ENCODE assay signal across 16 cellular contexts in genomic region chr5:97046270-97046982, GRCh38.
DNase-seq lines count a peak whose midpoint lies in the region; ATAC-seq and TF ChIP-seq lines count a peak whose summit lies in the region.
"Had no signal": no experiment of that assay in that cellular context is flagged by ENCODE, and none has a peak within 500 bp of the region (broad histone marks: within the 10 kb centered on the region; RNA-seq: fewer than 3 reads in every experiment).

No MANE protein-coding gene starts in this region.

- no peaks in the 10 kb centered on the region for H3K36me3 ChIP-seq in OCI-LY1 (ENCODE audit: insufficient read depth, low read length)
- H3K36me3 ChIP-seq in Caco-2 (ENCODE audit: control insufficient read depth, insufficient read depth, low read length): peaks cover 1% of the 10 kb centered on the region; the same call in 1 of the 2 replicates
- H3K36me3 ChIP-seq: BLaER1 treated with 17β-estradiol and CSF1 and Interleukin-3, amounts not matched to agents 10 nM and 100 nM; gastrocnemius medialis; pancreas had no signal

- H3K4me3 ChIP-seq in OCI-LY1 (ENCODE audit: low read depth, low read length, poor library complexity, severe bottlenecking) (no peak overlapping the region), epithelial cell of proximal tubule (ENCODE audit: low read depth, low read length) (no peak overlapping the region), Caco-2 (ENCODE audit: low read depth, low read length) (no peak overlapping the region)
- H3K4me3 ChIP-seq: BLaER1 treated with 17β-estradiol and CSF1 and Interleukin-3, amounts not matched to agents 10 nM and 100 nM; gastrocnemius medialis; lung; pancreas had no signal

- H3K4me1 ChIP-seq in OCI-LY1 (ENCODE audit: insufficient read depth, low read length, severe bottlenecking) (no peaks in the 10 kb centered on the region), Caco-2 (peaks cover 25% of the 10 kb centered on the region)
- H3K4me1 ChIP-seq: pancreas had no signal

- peak; percentile 78 to 82 for ATAC-seq in activated naive CD4-positive, alpha-beta T cell treated with anti-CD3 and anti-CD28 coated beads, Interleukin-2, amount 50 U/mL, for 72 hours
- ATAC-seq in HG03196 (IDR thresholded peaks at IDR 0.05; ENCODE audit: unreplicated experiment): no peak
- ATAC-seq: gastrocnemius medialis, pancreas had no signal

- BruUV-seq in Caco-2 (replicated peaks; lab: Mats Ljungman, UMichigan): no TSS peak

- no peak overlapping the region for H3K4me2 ChIP-seq in OCI-LY1 (ENCODE audit: low read length)
- H3K4me2 ChIP-seq: BLaER1 treated with 17β-estradiol and CSF1 and Interleukin-3, amounts not matched to agents 10 nM and 100 nM had no signal

- H3K36me3 Mint-ChIP-seq in activated naive CD4-positive, alpha-beta T cell treated with anti-CD3 and anti-CD28 coated beads, Interleukin-2, amount 50 U/mL, for 72 hours: no peaks in the 10 kb centered on the region
- H3K36me3 Mint-ChIP-seq in Caco-2 (ENCODE audit: insufficient read depth, unreplicated experiment): no peaks in the 10 kb centered on the region

- H3K9me2 ChIP-seq in OCI-LY1 (ENCODE audit: low read depth, low read length): no peaks in the 10 kb centered on the region

- CTCF ChIA-PET in Caco-2 (lab: Charles Lee): interaction anchor here (4.9 kb wide), 1 partner anchor 96 kb away, joined by 35 read pairs; the partner anchor contains the start of gene LIX1

- no peak overlapping the region for H2AFZ ChIP-seq in OCI-LY1 (ENCODE audit: low read length)

- H3K27ac Mint-ChIP-seq in activated naive CD4-positive, alpha-beta T cell treated with anti-CD3 and anti-CD28 coated beads, Interleukin-2, amount 50 U/mL, for 72 hours: no peak overlapping the region
- H3K27ac Mint-ChIP-seq in Caco-2 (ENCODE audit: unreplicated experiment): no peak overlapping the region

- peaks cover 37% of the 10 kb centered on the region for H3K4me1 Mint-ChIP-seq in Caco-2 (ENCODE audit: low read depth, unreplicated experiment)

- peaks cover 0 to 3% of the 10 kb centered on the region in 2 donors for H3K9me3 Mint-ChIP-seq in activated naive CD4-positive, alpha-beta T cell treated with anti-CD3 and anti-CD28 coated beads, Interleukin-2, amount 50 U/mL, for 72 hours
- no peaks in the 10 kb centered on the region for H3K9me3 Mint-ChIP-seq in Caco-2 (ENCODE audit: unreplicated experiment)

- in situ Hi-C loops in GM13976 (cut with MboI; ENCODE audit: low sequenced_read_pairs, unreplicated experiment): no loop called here

- no peaks in the 10 kb centered on the region for H3K27me3 Mint-ChIP-seq in Caco-2 (ENCODE audit: insufficient read depth, unreplicated experiment)

- no peak overlapping the region for H3K9ac ChIP-seq in OCI-LY1 (ENCODE audit: low read length)
- H3K9ac ChIP-seq: BLaER1 treated with 17β-estradiol and CSF1 and Interleukin-3, amounts not matched to agents 10 nM and 100 nM had no signal

- H3K27me3 ChIP-seq in OCI-LY1 (ENCODE audit: insufficient read depth, low read length) (peaks cover 3% of the 10 kb centered on the region; the same call in 1 of the 2 replicates), Caco-2 (replicated peaks; ENCODE audit: control insufficient read depth, insufficient read depth, low read length) (no peaks in the 10 kb centered on the region)
- H3K27me3 ChIP-seq: BLaER1 treated with 17β-estradiol and CSF1 and Interleukin-3, amounts not matched to agents 10 nM and 100 nM; gastrocnemius medialis; pancreas had no signal

- H3F3A ChIP-seq in OCI-LY1 (ENCODE audit: insufficient read depth, low read length): no peaks in the 10 kb centered on the region

- no peaks in the 10 kb centered on the region for H4K20me1 ChIP-seq in OCI-LY1 (ENCODE audit: insufficient read depth, low read length)
- H4K20me1 ChIP-seq: BLaER1 treated with 17β-estradiol and CSF1 and Interleukin-3, amounts not matched to agents 10 nM and 100 nM had no signal

- H3K4me3 Mint-ChIP-seq in Caco-2 (ENCODE audit: unreplicated experiment): no peak overlapping the region

- POLR2A ChIA-PET in Caco-2 (lab: Charles Lee): no interaction called here

- DNase-seq in activated naive CD4-positive, alpha-beta T cell treated with anti-CD3 and anti-CD28 coated beads, Interleukin-2, amount 50 U/mL, for 72 hours (ENCODE audit: low spot score in 2 of 2): no peak
- no peak for DNase-seq in activated naive CD4-positive, alpha-beta T cell treated with anti-CD3 and anti-CD28 coated beads, Interleukin-2, amount 50 U/mL, for 16 hours
- DNase-seq in epithelial cell of proximal tubule (ENCODE audit: low read depth) (peak; percentile 45), superior temporal gyrus (ENCODE audit: extremely low spot score) (peak; percentile 8), GM13976 (ENCODE audit: low spot score) (no peak), Caco-2 (no peak)
- DNase-seq: activated T-cell treated with anti-CD3 and anti-CD28 coated beads, Interleukin-2, amount 50 U/mL, for 48 hours; central memory CD4-positive, alpha-beta T cell; gastrocnemius medialis; NCI-H1436 treated with DMSO at 0.1 percent for 48 hours; pancreas had no signal

- intact Hi-C loops in Caco-2 (cut with micrococcal nuclease; ENCODE audit: unreplicated experiment): no loop called here

- H3K27ac ChIP-seq in OCI-LY1 (ENCODE audit: low read depth, low read length, poor library complexity, severe bottlenecking): no peak overlapping the region
- H3K27ac ChIP-seq: BLaER1 treated with 17β-estradiol and CSF1 and Interleukin-3, amounts not matched to agents 10 nM and 100 nM; gastrocnemius medialis; pancreas; VCaP had no signal

- no peaks in the 10 kb centered on the region for H3K79me2 ChIP-seq in OCI-LY1 (ENCODE audit: insufficient read depth, low read length)

- no peaks in the 10 kb centered on the region for H3K9me3 ChIP-seq in OCI-LY1 (ENCODE audit: low read length)
- no peaks in the 10 kb centered on the region for H3K9me3 ChIP-seq in Caco-2
- H3K9me3 ChIP-seq: gastrocnemius medialis, pancreas had no signal

- TF ChIP-seq CTCF in OCI-LY1 (IDR thresholded peaks at IDR 0.05; ENCODE audit: low read length): peak; percentile 46; the same call in 1 of the 2 replicates
- no peak for TF ChIP-seq CTCF in epithelial cell of proximal tubule (conservative IDR thresholded peaks at IDR 0.05; ENCODE audit: low read depth, low read length)
- TF ChIP-seq CTCF in GM13976 (IDR thresholded peaks at IDR 0.05; ENCODE audit: borderline replicate concordance, control extremely low read depth, extremely low read depth, insufficient read depth, missing control alignments): no peak
- no peak for TF ChIP-seq CTCF in Caco-2 (IDR thresholded peaks at IDR 0.05; ENCODE audit: insufficient read depth in 1 of 2, low read depth in 1 of 2, low read length in 1 of 2, severe bottlenecking in 1 of 2, unreplicated experiment in 1 of 2)

Comparison
In these comparisons a context has a peak if more than half of its experiments do, and no peak if none do; other contexts are left out.
1. DNase-seq: peak in epithelial cell of proximal tubule (single experiment) and superior temporal gyrus (single experiment); none in activated naive CD4-positive, alpha-beta T cell treated with anti-CD3 and anti-CD28 coated beads, Interleukin-2, amount 50 U/mL, for 72 hours (0 of 2), activated naive CD4-positive, alpha-beta T cell treated with anti-CD3 and anti-CD28 coated beads, Interleukin-2, amount 50 U/mL, for 16 hours (single experiment), GM13976 (single experiment) and Caco-2 (0 of 2).